Comparison of ENCODE assay signal across 16 cellular contexts in the genomic region with DNA sequence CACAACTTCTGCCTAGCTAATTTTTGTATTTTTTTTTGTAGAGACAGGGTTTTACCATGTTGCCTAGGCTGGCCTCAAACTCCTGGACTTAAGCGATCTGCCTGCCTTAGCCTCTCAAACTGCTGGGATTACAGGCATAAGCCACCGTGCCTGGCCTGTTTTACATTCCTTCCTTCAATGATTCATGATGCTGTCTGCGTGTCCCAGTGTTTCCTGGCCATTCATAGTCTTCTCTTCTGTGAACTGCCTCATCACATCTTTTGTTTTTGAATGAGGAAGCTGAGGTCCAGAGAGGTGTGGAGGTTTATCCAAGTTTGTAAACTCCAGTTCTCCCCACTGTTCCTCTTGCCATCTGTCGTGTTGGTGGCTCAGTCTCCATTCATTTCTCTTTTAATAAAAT.
DNase-seq lines count a peak whose midpoint lies in the region; TF ChIP-seq lines count a peak whose summit lies in the region.
"Had no signal": no experiment of that assay in that cellular context is flagged by ENCODE, and none has a peak within 500 bp of the region (broad histone marks: within the 10 kb centered on the region; RNA-seq: fewer than 3 reads in every experiment).

No MANE protein-coding gene starts in this region.

- 50 to 59% (median 53%) methylated on average over 4 of the region's 4 CpGs for WGBS in adrenal gland, 4 donors

- TF ChIP-seq CTCF in brain microvascular endothelial cell (IDR thresholded peaks at IDR 0.05; ENCODE audit: low read depth, low read length, missing control alignments) (no peak), adrenal gland (IDR thresholded peaks at IDR 0.05) (no peak)

- DNase-seq in AG08395 (ENCODE audit: low spot score) (peak; percentile 60), HPDE6-E6E7 (ENCODE audit: extremely low spot score) (peak; percentile 40), brain microvascular endothelial cell (peak; percentile 79), kidney tubule cell (ENCODE audit: low spot score) (peak; percentile 82), DMS53 treated with DMSO at 0.1 percent for 48 hours (lab: John Stamatoyannopoulos, UW; ENCODE audit: unreplicated experiment) (no peak), adrenal gland (no peak), hypothalamus (lab: John Stamatoyannopoulos, UW) (no peak)
- DNase-seq in activated CD8-positive, alpha-beta memory T cell treated with anti-CD3 and anti-CD28 coated beads for 24 hours, result no peak
- DNase-seq: anterior cingulate cortex, endodermal cell, immature natural killer cell, NCI-H1092, NCI-H510A treated with DMSO at 0.1 percent for 48 hours, right cardiac atrium, SIG-M5, upper lobe of left lung had no signal

- H3K36me3 ChIP-seq in brain microvascular endothelial cell (replicated peaks) (no peaks in the 10 kb centered on the region), adrenal gland (replicated peaks in 1 of 2) (no peaks in the 10 kb centered on the region)
- H3K36me3 ChIP-seq: upper lobe of left lung had no signal

- H3K4me3 ChIP-seq in brain microvascular endothelial cell (ENCODE audit: low read depth, low read length) (no peak overlapping the region), adrenal gland (no peak overlapping the region)
- H3K4me3 ChIP-seq: upper lobe of left lung had no signal

- H3K27me3 ChIP-seq in brain microvascular endothelial cell (replicated peaks) (no peaks in the 10 kb centered on the region), adrenal gland (no peaks in the 10 kb centered on the region)
- H3K27me3 ChIP-seq: upper lobe of left lung had no signal

- no peak for TF ChIP-seq POLR2A in adrenal gland (IDR thresholded peaks at IDR 0.05)

- H3K9me3 ChIP-seq in adrenal gland (replicated peaks in 1 of 3), result no peaks in the 10 kb centered on the region
- H3K9me3 ChIP-seq: upper lobe of left lung had no signal

- intact Hi-C loops in adrenal gland (cut with DNase I), result no loop called here

- in situ Hi-C loops in brain microvascular endothelial cell (cut with HindIII; ENCODE audit: low pct_ligation_motif_present, low sequenced_read_pairs), result no loop called here

- H3K27ac ChIP-seq in brain microvascular endothelial cell, result no peak overlapping the region
- no peak overlapping the region for H3K27ac ChIP-seq in adrenal gland
- H3K27ac ChIP-seq: upper lobe of left lung had no signal

- H3K4me1 ChIP-seq in adrenal gland (replicated peaks in 1 of 2), result peaks cover 7 to 46% of the 10 kb centered on the region in 2 donors

Comparison
In these comparisons a context has a peak if more than half of its experiments do, and no peak if none do; other contexts are left out.
1. DNase-seq: peak in AG08395 (single experiment), HPDE6-E6E7 (single experiment), brain microvascular endothelial cell (single experiment) and kidney tubule cell (single experiment); none in activated CD8-positive, alpha-beta memory T cell treated with anti-CD3 and anti-CD28 coated beads for 24 hours (single experiment), DMS53 treated with DMSO at 0.1 percent for 48 hours (single experiment), adrenal gland (0 of 7) and hypothalamus (0 of 51).